Comparison of ENCODE assay signal across 14 cellular contexts in the genomic region with DNA sequence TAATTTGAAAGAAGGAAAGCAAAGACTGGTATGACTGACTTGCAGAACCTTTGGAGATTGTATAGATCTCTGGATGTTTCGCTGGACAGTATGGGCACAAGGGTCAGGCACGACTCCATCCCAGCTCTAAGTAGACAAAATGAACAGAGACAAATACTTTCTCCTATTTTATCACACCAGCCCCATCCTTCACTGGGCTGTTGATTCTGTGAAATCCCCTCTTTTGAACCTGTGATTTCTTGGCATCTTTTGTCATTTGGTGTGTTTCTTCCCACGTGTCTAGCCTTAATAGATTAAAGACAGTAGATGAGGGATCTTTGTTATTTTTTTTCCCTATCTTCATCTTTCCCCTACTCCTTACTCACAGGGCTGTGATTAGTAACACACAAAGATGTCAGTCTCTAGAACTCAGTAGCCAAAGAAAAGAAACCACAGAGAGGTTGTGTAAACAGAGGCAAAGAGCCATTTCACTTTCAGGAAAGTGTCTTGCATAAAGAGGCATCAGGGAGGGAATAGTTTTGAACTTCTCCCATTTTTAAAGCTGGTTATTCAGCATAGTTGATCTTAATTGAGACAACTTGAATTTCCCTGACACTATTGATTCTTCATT.
A peak's percentile ranks its signal among the peaks of the same experiment; 100 is the strongest.
DNase-seq lines count a peak whose midpoint lies in the region; ATAC-seq and TF ChIP-seq lines count a peak whose summit lies in the region.
"Had no signal": no experiment of that assay in that cellular context is flagged by ENCODE, and none has a peak within 500 bp of the region (broad histone marks: within the 10 kb centered on the region; RNA-seq: fewer than 3 reads in every experiment).

No MANE protein-coding gene starts in this region.

- peaks cover 61% of the 10 kb centered on the region for H3K4me1 Mint-ChIP-seq in activated naive CD8-positive, alpha-beta T cell treated with anti-CD3 and anti-CD28 coated beads, Interleukin-2, amount 50 U/mL, for 24 hours
- H3K4me1 Mint-ChIP-seq: brain had no signal

- no peaks in the 10 kb centered on the region for H3K36me3 ChIP-seq in kidney epithelial cell (ENCODE audit: control insufficient read depth, insufficient read depth, low read length)
- H3K36me3 ChIP-seq: BLaER1 treated with 17β-estradiol and CSF1 and Interleukin-3, amounts not matched to agents 10 nM and 100 nM had no signal

- H3K4me3 Mint-ChIP-seq in activated naive CD8-positive, alpha-beta T cell treated with anti-CD3 and anti-CD28 coated beads, Interleukin-2, amount 50 U/mL, for 24 hours: peak overlapping the region; percentile 3
- H3K4me3 Mint-ChIP-seq: brain, mesothelial cell of epicardium had no signal

- H3K27me3 Mint-ChIP-seq in activated naive CD8-positive, alpha-beta T cell treated with anti-CD3 and anti-CD28 coated beads, Interleukin-2, amount 50 U/mL, for 24 hours: no peaks in the 10 kb centered on the region

- peaks cover 6% of the 10 kb centered on the region for H3K9me3 Mint-ChIP-seq in activated naive CD8-positive, alpha-beta T cell treated with anti-CD3 and anti-CD28 coated beads, Interleukin-2, amount 50 U/mL, for 24 hours

- H3K27me3 ChIP-seq in kidney epithelial cell (ENCODE audit: control insufficient read depth, insufficient read depth, low read length): no peaks in the 10 kb centered on the region
- H3K27me3 ChIP-seq: BLaER1 treated with 17β-estradiol and CSF1 and Interleukin-3, amounts not matched to agents 10 nM and 100 nM had no signal

- no peak overlapping the region for H3K4me3 ChIP-seq in kidney epithelial cell (ENCODE audit: low read depth, low read length)
- H3K4me3 ChIP-seq: BLaER1 treated with 17β-estradiol and CSF1 and Interleukin-3, amounts not matched to agents 10 nM and 100 nM had no signal

- peak; percentile 27 for DNase-seq in stimulated activated CD4-positive, alpha-beta T cell treated with anti-CD3 and anti-CD28 coated beads, Interleukin-4, amount 100 ng/mL, for 24 hours
- DNase-seq in stimulated activated CD4-positive, alpha-beta T cell treated with anti-CD3 and anti-CD28 coated beads, Interleukin-12 subunit alpha, Interleukin-12 subunit beta, amount 100 ng/mL, for 4 hours: no peak
- no peak for DNase-seq in activated naive CD8-positive, alpha-beta T cell treated with anti-CD3 and anti-CD28 coated beads, Interleukin-2, amount 50 U/mL, for 24 hours
- peak; percentile 23 for DNase-seq in kidney epithelial cell (ENCODE audit: low read depth)
- no peak for DNase-seq in OCI-M1 (lab: John Stamatoyannopoulos, UW)
- DNase-seq in GM03348 (ENCODE audit: low spot score): no peak
- DNase-seq: activated CD4-positive, alpha-beta T cell treated with anti-CD3 and anti-CD28 coated beads, Interleukin-2, amount 50 U/mL, for 1 hour; GDM1; SW 1271 had no signal

- peak overlapping the region; percentile 69 for H3K27ac Mint-ChIP-seq in activated naive CD8-positive, alpha-beta T cell treated with anti-CD3 and anti-CD28 coated beads, Interleukin-2, amount 50 U/mL, for 24 hours
- H3K27ac Mint-ChIP-seq: brain, mesothelial cell of epicardium had no signal

- ATAC-seq in activated naive CD8-positive, alpha-beta T cell treated with anti-CD3 and anti-CD28 coated beads, Interleukin-2, amount 50 U/mL, for 24 hours: peak; percentile 68
- ATAC-seq in HG03442 (IDR thresholded peaks at IDR 0.05; ENCODE audit: unreplicated experiment) (no peak), HG03469 (IDR thresholded peaks at IDR 0.05; ENCODE audit: unreplicated experiment) (no peak)

- H3K36me3 Mint-ChIP-seq in activated naive CD8-positive, alpha-beta T cell treated with anti-CD3 and anti-CD28 coated beads, Interleukin-2, amount 50 U/mL, for 24 hours (ENCODE audit: low read depth): peaks cover 2% of the 10 kb centered on the region
- H3K36me3 Mint-ChIP-seq: brain, mesothelial cell of epicardium had no signal

- TF ChIP-seq CTCF in kidney epithelial cell (IDR thresholded peaks at IDR 0.05; ENCODE audit: insufficient read depth, low read length, poor library complexity, severe bottlenecking): no peak

Comparison
In these comparisons a context has a peak if more than half of its experiments do, and no peak if none do; other contexts are left out.
1. DNase-seq: peak in stimulated activated CD4-positive, alpha-beta T cell treated with anti-CD3 and anti-CD28 coated beads, Interleukin-4, amount 100 ng/mL, for 24 hours (single experiment) and kidney epithelial cell (single experiment); none in stimulated activated CD4-positive, alpha-beta T cell treated with anti-CD3 and anti-CD28 coated beads, Interleukin-12 subunit alpha, Interleukin-12 subunit beta, amount 100 ng/mL, for 4 hours (single experiment), activated naive CD8-positive, alpha-beta T cell treated with anti-CD3 and anti-CD28 coated beads, Interleukin-2, amount 50 U/mL, for 24 hours (single experiment), OCI-M1 (single experiment) and GM03348 (single experiment).